In the genomic region with DNA sequence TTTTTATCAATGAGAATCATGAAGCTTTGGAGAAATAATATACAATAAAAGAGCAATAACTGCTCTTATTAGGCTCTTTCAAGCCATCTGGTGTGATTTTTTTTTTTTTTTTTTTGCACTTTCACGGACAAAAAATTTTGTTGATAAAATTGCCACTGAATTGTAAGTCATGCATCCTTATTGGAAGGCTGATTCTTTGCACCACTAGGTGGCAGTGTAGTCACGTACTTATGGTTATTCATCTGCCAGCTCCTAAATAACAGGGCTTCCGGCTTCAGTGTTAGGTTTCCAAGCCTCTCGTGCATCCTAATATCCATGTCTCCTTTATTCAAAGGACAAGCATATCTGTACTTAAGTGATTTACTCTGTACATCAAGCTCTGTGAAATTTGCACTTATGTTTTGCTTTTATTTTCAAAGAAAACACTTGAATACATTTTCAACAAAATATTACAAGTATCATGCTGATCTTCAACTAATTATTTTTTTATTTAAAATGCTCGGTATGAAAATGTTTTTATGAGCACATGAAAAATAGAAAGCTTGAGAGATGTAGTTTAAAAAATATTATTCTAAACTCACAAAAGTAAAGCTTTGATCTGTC, we compare ENCODE assay signal across 8 cellular contexts.
DNase-seq lines count a peak whose midpoint lies in the region; ATAC-seq, FAIRE-seq and TF ChIP-seq lines count a peak whose summit lies in the region.

No MANE protein-coding gene starts in this region.

- RAD21 ChIA-PET in HCT116 (lab: Charles Lee; ENCODE audit: low non-redundant PET in 1 of 2, low total read pairs in 2 of 2, uncharacterized antibody in 2 of 2, unreplicated experiment in 2 of 2) = interaction anchor here in 1 of 2 experiments (0.7 to 1.1 kb wide), 2 partner anchors 9 to 797 kb away, joined by 3 read pairs; no protein-coding TSS in a partner anchor

- ATAC-seq in HCT116 (peak; percentile 80), gastrocnemius medialis (no peak)

- TF ChIP-seq POLR2A in HCT116 (IDR thresholded peaks at IDR 0.05; ENCODE audit: borderline replicate concordance, extremely low read depth, insufficient read depth, insufficient read length) (no peak), adrenal gland (IDR thresholded peaks at IDR 0.05) (no peak), gastrocnemius medialis (IDR thresholded peaks at IDR 0.05) (no peak)

- TF ChIP-seq CTCF in HCT116 (IDR thresholded peaks at IDR 0.05 in 2 of 3, conservative IDR thresholded peaks at IDR 0.05 in 1 of 3; ENCODE audit: borderline replicate concordance in 1 of 3, insufficient read depth in 1 of 3, low read depth in 2 of 3, low read length in 2 of 3) = peak; percentile 60 to 86 (median 68); a peak in 5 of 6 replicates
- peak; percentile 70 to 83 (median 76) for TF ChIP-seq CTCF in adrenal gland (IDR thresholded peaks at IDR 0.05)
- TF ChIP-seq CTCF in right atrium auricular region (IDR thresholded peaks at IDR 0.05) = peak; percentile 54 to 82
- peak in 3 of 5 experiments; percentile 9 to 63 (median 54) for TF ChIP-seq CTCF in gastrocnemius medialis (IDR thresholded peaks at IDR 0.05 in 4 of 5, conservative IDR thresholded peaks at IDR 0.05 in 1 of 5)

- BruUV-seq in HCT116 (replicated peaks; lab: Mats Ljungman, UMichigan) = no TSS peak

- intact Hi-C loops in HCT116 (cut with micrococcal nuclease) = loop anchor here (2.0 to 10.0 kb wide), 4 partner anchors 162 to 864 kb away; no protein-coding TSS in a partner anchor
- intact Hi-C loops in adrenal gland (cut with DNase I) = loop anchor here in 1 of 2 donors (10.0 kb wide), 1 partner anchor 860 kb away; no protein-coding TSS in a partner anchor
- intact Hi-C loops in gastrocnemius medialis (cut with DNase I; ENCODE audit: low total_unique reads) = no loop called here

- no peak overlapping the region for H3K27ac ChIP-seq in HCT116 (ENCODE audit: low read depth, low read length)
- no peak overlapping the region for H3K27ac ChIP-seq in adrenal gland
- no peak overlapping the region for H3K27ac ChIP-seq in right atrium auricular region
- no peak overlapping the region for H3K27ac ChIP-seq in gastrocnemius medialis

- H3K36me3 ChIP-seq in HCT116 (ENCODE audit: control insufficient read depth in 1 of 2, insufficient read depth in 2 of 2, low read length in 2 of 2) = no peaks in the 10 kb centered on the region
- H3K36me3 ChIP-seq in adrenal gland (replicated peaks in 1 of 2) = no peaks in the 10 kb centered on the region
- no peaks in the 10 kb centered on the region for H3K36me3 ChIP-seq in right atrium auricular region
- H3K36me3 ChIP-seq in gastrocnemius medialis = no peaks in the 10 kb centered on the region

- peak; percentile 8 for FAIRE-seq in RCC 7860 (lab: Jason Lieb, UNC)

- no peaks in the 10 kb centered on the region for H3K27me3 ChIP-seq in HCT116 (ENCODE audit: insufficient read depth, low read length)
- H3K27me3 ChIP-seq in adrenal gland = no peaks in the 10 kb centered on the region
- H3K27me3 ChIP-seq in right atrium auricular region = no peaks in the 10 kb centered on the region
- H3K27me3 ChIP-seq in gastrocnemius medialis = no peaks in the 10 kb centered on the region

- H3K4me1 ChIP-seq in HCT116 (ENCODE audit: control insufficient read depth in 1 of 2, insufficient read depth in 2 of 2, low read length in 2 of 2) (peaks cover 5 to 11% of the 10 kb centered on the region in 2 experiments; a peak in 3 of 4 replicates), adrenal gland (replicated peaks in 1 of 2) (peaks cover 8 to 12% of the 10 kb centered on the region in 2 donors), right atrium auricular region (no peaks in the 10 kb centered on the region), gastrocnemius medialis (no peaks in the 10 kb centered on the region)

- no peaks in the 10 kb centered on the region for H3K79me2 ChIP-seq in HCT116 (ENCODE audit: insufficient read depth, low read length)

- no peaks in the 10 kb centered on the region for H4K20me1 ChIP-seq in HCT116 (ENCODE audit: insufficient read depth)

- peak; percentile 75 for TF ChIP-seq RAD21 in HCT116 (IDR thresholded peaks at IDR 0.05; ENCODE audit: low read depth)

- no peak overlapping the region for H3K9ac ChIP-seq in HCT116 (ENCODE audit: low read length)

- CTCF ChIA-PET in HCT116 (lab: Charles Lee) = interaction anchor here (0.7 to 2.5 kb wide), 15 partner anchors 9 to 797 kb away, joined by 3 to 8 read pairs (median 4); no protein-coding TSS in a partner anchor

- no peaks in the 10 kb centered on the region for H3K9me3 ChIP-seq in HCT116 (ENCODE audit: control insufficient read depth in 1 of 2, insufficient read depth in 1 of 2, low read depth in 1 of 2, low read length in 2 of 2)
- H3K9me3 ChIP-seq in adrenal gland (replicated peaks in 1 of 3) = no peaks in the 10 kb centered on the region
- H3K9me3 ChIP-seq in right atrium auricular region = no peaks in the 10 kb centered on the region
- no peaks in the 10 kb centered on the region for H3K9me3 ChIP-seq in gastrocnemius medialis

- H2AFZ ChIP-seq in HCT116 (ENCODE audit: low read depth, low read length, poor library complexity, severe bottlenecking) = peak overlapping the region; percentile 100

- 5 to 10% (median 8%) methylated on average over 5 of the region's 5 CpGs for WGBS in adrenal gland, 4 donors

- H3K9me2 ChIP-seq in HCT116 (ENCODE audit: insufficient read depth) = no peaks in the 10 kb centered on the region

- H3K4me3 ChIP-seq in HCT116 (replicated peaks in 1 of 2; ENCODE audit: low read depth in 1 of 2, low read length in 2 of 2) (no peak overlapping the region; a peak in 1 of 4 replicates), adrenal gland (no peak overlapping the region), right atrium auricular region (no peak overlapping the region), gastrocnemius medialis (no peak overlapping the region)

- POLR2A ChIA-PET in HCT116 (lab: Charles Lee) = no interaction called here

- DNase-seq in activated effector memory CD4-positive, alpha-beta T cell treated with anti-CD3 and anti-CD28 coated beads, Interleukin-2, amount 50 U/mL, for 16 hours = peak; percentile 68
- no peak for DNase-seq in activated effector memory CD4-positive, alpha-beta T cell treated with Interleukin-2 at 50 U/mL for 16 hours
- DNase-seq in HCT116 (ENCODE audit: low read depth, low spot score) (peak; percentile 87), LoVo (ENCODE audit: low spot score) (peak; percentile 70), RCC 7860 (ENCODE audit: low spot score) (peak; percentile 30), adrenal gland (peak; percentile 78 to 95 (median 84)), right atrium auricular region (ENCODE audit: low spot score) (peak; percentile 78), gastrocnemius medialis (peak; percentile 8 to 13)

- in situ Hi-C loops in gastrocnemius medialis (cut with MboI; ENCODE audit: low sequenced_read_pairs in 4 of 4) = no loop called here

- peak overlapping the region; percentile 76 for H3K4me2 ChIP-seq in HCT116 (ENCODE audit: low read length)

TF ChIP-seq in HCT116, 20 proteins besides CTCF, POLR2A, EP300 and RAD21:
- no peak for TF ChIP-seq EZH2phosphoT487 (IDR thresholded peaks at IDR 0.05; ENCODE audit: borderline replicate concordance)
- TF ChIP-seq, protein P1, sequence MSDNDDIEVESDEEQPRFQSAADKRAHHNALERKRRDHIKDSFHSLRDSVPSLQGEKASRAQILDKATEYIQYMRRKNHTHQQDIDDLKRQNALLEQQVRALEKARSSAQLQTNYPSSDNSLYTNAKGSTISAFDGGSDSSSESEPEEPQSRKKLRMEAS (IDR thresholded peaks at IDR 0.05) = no peak
- TF ChIP-seq, protein P2, sequence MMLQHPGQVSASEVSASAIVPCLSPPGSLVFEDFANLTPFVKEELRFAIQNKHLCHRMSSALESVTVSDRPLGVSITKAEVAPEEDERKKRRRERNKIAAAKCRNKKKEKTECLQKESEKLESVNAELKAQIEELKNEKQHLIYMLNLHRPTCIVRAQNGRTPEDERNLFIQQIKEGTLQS (IDR thresholded peaks at IDR 0.05) = no peak
- no peak for TF ChIP-seq TCF7L2 (IDR thresholded peaks at IDR 0.05; ENCODE audit: borderline replicate concordance, extremely low read depth, insufficient read depth, insufficient read length)
- TF ChIP-seq FOSL1 (IDR thresholded peaks at IDR 0.05; ENCODE audit: low read depth) = no peak
- TF ChIP-seq CBX3 (IDR thresholded peaks at IDR 0.05; ENCODE audit: low read depth) = 0 out of 2 replicates have a peak, but pooled peaks have one; percentile 46
- no peak for TF ChIP-seq SRF (IDR thresholded peaks at IDR 0.05; ENCODE audit: low read depth)
- TF ChIP-seq ZFX (IDR thresholded peaks at IDR 0.05) = no peak
- no peak for TF ChIP-seq EGR1 (IDR thresholded peaks at IDR 0.05; ENCODE audit: low read depth)
- no peak for TF ChIP-seq YY1 (IDR thresholded peaks at IDR 0.05; ENCODE audit: extremely low read depth, insufficient replicate concordance, low read depth, low read length)
- peak; percentile 39; the same call in 1 of the 2 replicates for TF ChIP-seq ELF1 (IDR thresholded peaks at IDR 0.05; ENCODE audit: borderline replicate concordance, low read depth)
- no peak for TF ChIP-seq CEBPB (IDR thresholded peaks at IDR 0.05; ENCODE audit: low read depth)
- TF ChIP-seq, protein P3, sequence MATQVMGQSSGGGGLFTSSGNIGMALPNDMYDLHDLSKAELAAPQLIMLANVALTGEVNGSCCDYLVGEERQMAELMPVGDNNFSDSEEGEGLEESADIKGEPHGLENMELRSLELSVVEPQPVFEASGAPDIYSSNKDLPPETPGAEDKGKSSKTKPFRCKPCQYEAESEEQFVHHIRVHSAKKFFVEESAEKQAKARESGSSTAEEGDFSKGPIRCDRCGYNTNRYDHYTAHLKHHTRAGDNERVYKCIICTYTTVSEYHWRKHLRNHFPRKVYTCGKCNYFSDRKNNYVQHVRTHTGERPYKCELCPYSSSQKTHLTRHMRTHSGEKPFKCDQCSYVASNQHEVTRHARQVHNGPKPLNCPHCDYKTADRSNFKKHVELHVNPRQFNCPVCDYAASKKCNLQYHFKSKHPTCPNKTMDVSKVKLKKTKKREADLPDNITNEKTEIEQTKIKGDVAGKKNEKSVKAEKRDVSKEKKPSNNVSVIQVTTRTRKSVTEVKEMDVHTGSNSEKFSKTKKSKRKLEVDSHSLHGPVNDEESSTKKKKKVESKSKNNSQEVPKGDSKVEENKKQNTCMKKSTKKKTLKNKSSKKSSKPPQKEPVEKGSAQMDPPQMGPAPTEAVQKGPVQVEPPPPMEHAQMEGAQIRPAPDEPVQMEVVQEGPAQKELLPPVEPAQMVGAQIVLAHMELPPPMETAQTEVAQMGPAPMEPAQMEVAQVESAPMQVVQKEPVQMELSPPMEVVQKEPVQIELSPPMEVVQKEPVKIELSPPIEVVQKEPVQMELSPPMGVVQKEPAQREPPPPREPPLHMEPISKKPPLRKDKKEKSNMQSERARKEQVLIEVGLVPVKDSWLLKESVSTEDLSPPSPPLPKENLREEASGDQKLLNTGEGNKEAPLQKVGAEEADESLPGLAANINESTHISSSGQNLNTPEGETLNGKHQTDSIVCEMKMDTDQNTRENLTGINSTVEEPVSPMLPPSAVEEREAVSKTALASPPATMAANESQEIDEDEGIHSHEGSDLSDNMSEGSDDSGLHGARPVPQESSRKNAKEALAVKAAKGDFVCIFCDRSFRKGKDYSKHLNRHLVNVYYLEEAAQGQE (IDR thresholded peaks at IDR 0.05; ENCODE audit: low read depth) = no peak
